18 cellular contexts compared by ENCODE assay signal in genomic region chr21:44425895-44426662, GRCh38. TPM values are rescaled to one million over a fixed set of nuclear protein-coding genes. Genes with fewer than 3 reads are reported as not detected.
DNase-seq lines count a peak whose midpoint lies in the region; ATAC-seq and TF ChIP-seq lines count a peak whose summit lies in the region.
"Had no signal": no experiment of that assay in that cellular context is flagged by ENCODE, and none has a peak within 500 bp of the region (broad histone marks: within the 10 kb centered on the region; RNA-seq: fewer than 3 reads in every experiment).

No MANE protein-coding gene starts in this region.

- ATAC-seq in PC-3: 0 out of 2 replicates have a peak, but pooled peaks have one; percentile 3
- no peak for ATAC-seq in activated T-helper 17 cell treated with anti-CD3 and anti-CD28 coated beads, Interleukin-2, amount 50 U/mL, for 72 hours (replicated peaks)
- ATAC-seq: activated CD8-positive, alpha-beta T cell treated with anti-CD3 and anti-CD28 coated beads for 36 hours; CD8-positive, alpha-beta T cell; T-cell had no signal

- peak overlapping the region; percentile 88 for H3K4me2 ChIP-seq in PC-3 (ENCODE audit: low read length)

- H3K27me3 ChIP-seq in PC-3 (ENCODE audit: low read length) (no peaks in the 10 kb centered on the region), spleen (replicated peaks in 1 of 7) (peaks cover 0 to 10% (median 0%) of the 10 kb centered on the region in 7 donors)
- H3K27me3 ChIP-seq: adrenal gland had no signal

- peak overlapping the region; percentile 88 for H3K9ac ChIP-seq in PC-3 (ENCODE audit: low read length)

- TF ChIP-seq CTCF in PC-3 (conservative IDR thresholded peaks at IDR 0.05; ENCODE audit: low read depth, low read length) (no peak), spleen (IDR thresholded peaks at IDR 0.05 in 8 of 11, conservative IDR thresholded peaks at IDR 0.05 in 3 of 11) (no peak)

- H3K79me2 ChIP-seq in PC-3 (ENCODE audit: low read length): peaks cover 29% of the 10 kb centered on the region

- intact Hi-C loops in PC-3 (cut with micrococcal nuclease): loop anchor here (5.0 kb wide), 1 partner anchor 89 kb away; the partner anchor contains the start of gene CFAP410
- intact Hi-C loops in spleen (cut with DNase I; ENCODE audit: low total_unique reads): no loop called here

- no peaks in the 10 kb centered on the region for H3K9me2 ChIP-seq in PC-3 (replicated peaks; ENCODE audit: low read length)

- H3K4me3 Mint-ChIP-seq in activated T-helper 17 cell treated with anti-CD3 and anti-CD28 coated beads, Interleukin-2, amount 50 U/mL, for 72 hours: no peak overlapping the region
- H3K4me3 Mint-ChIP-seq: activated CD8-positive, alpha-beta T cell treated with anti-CD3 and anti-CD28 coated beads for 36 hours; CD8-positive, alpha-beta T cell; IgD-negative memory B cell; T-cell had no signal

- no peaks in the 10 kb centered on the region for H4K20me1 ChIP-seq in PC-3 (ENCODE audit: low read length)

- H3K9me3 ChIP-seq in PC-3 (ENCODE audit: low read length) (peaks cover 6% of the 10 kb centered on the region; the same call in 1 of the 2 replicates), spleen (peaks cover 2 to 30% (median 21%) of the 10 kb centered on the region in 8 donors)
- H3K9me3 ChIP-seq: adrenal gland had no signal

- peaks cover 11% of the 10 kb centered on the region for H3K36me3 Mint-ChIP-seq in activated T-helper 17 cell treated with anti-CD3 and anti-CD28 coated beads, Interleukin-2, amount 50 U/mL, for 72 hours (ENCODE audit: low read depth)
- H3K36me3 Mint-ChIP-seq: CD8-positive, alpha-beta T cell had no signal

- peak overlapping the region; percentile 83; the same call in 1 of the 2 replicates for H2AFZ ChIP-seq in PC-3 (ENCODE audit: low read length)

- H3K4me1 Mint-ChIP-seq in activated T-helper 17 cell treated with anti-CD3 and anti-CD28 coated beads, Interleukin-2, amount 50 U/mL, for 72 hours: peaks cover 4% of the 10 kb centered on the region
- H3K4me1 Mint-ChIP-seq: T-cell had no signal

- H3F3A ChIP-seq in PC-3 (ENCODE audit: low read length, unreplicated experiment): peaks cover 4% of the 10 kb centered on the region

- 82 to 91% (median 88%) methylated on average over 4 to 13 of the region's 13 CpGs for WGBS in spleen, 5 donors

- H3K36me3 ChIP-seq in PC-3 (ENCODE audit: low read depth, low read length) (peaks cover 7% of the 10 kb centered on the region; the same call in 1 of the 2 replicates), spleen (peaks cover 0 to 63% (median 6%) of the 10 kb centered on the region in 6 donors)
- H3K36me3 ChIP-seq: adrenal gland had no signal

- no peaks in the 10 kb centered on the region for H3K27me3 Mint-ChIP-seq in activated T-helper 17 cell treated with anti-CD3 and anti-CD28 coated beads, Interleukin-2, amount 50 U/mL, for 72 hours
- H3K27me3 Mint-ChIP-seq: activated CD8-positive, alpha-beta T cell treated with anti-CD3 and anti-CD28 coated beads for 36 hours; IgD-negative memory B cell; T-cell had no signal

- no peak for TF ChIP-seq POLR2A in spleen (IDR thresholded peaks at IDR 0.05)

- peak; percentile 8 for DNase-seq in activated T-cell treated with anti-CD3 and anti-CD28 coated beads, Interleukin-2, amount 50 U/mL, for 1 hour
- no peak for DNase-seq in activated T-cell treated with anti-CD3 and anti-CD28 coated beads for 4 hours
- DNase-seq in PC-3: no peak
- DNase-seq in iPS-NIHi11 (ENCODE audit: low spot score): peak; percentile 4
- DNase-seq in spleen: peak; percentile 41
- no peak for DNase-seq in stimulated activated naive CD4-positive, alpha-beta T cell treated with Interleukin-2 at 50 U/mL for 16 hours (lab: John Stamatoyannopoulos, UW)
- no peak for DNase-seq in DMS53 (lab: John Stamatoyannopoulos, UW)
- DNase-seq: activated CD8-positive, alpha-beta T cell treated with anti-CD3 and anti-CD28 coated beads for 36 hours; caudate nucleus; MV-4-11; NCI-H2029 treated with DMSO at 0.1 percent for 48 hours had no signal

- H3K27ac ChIP-seq in PC-3 (ENCODE audit: low read length): peak overlapping the region; percentile 67
- H3K27ac ChIP-seq in spleen: peak overlapping the region in 7 of 8 donors; percentile 51 to 79 (median 70)
- H3K27ac ChIP-seq: adrenal gland, HL-60 had no signal

- BruUV-seq in PC-3 (replicated peaks; lab: Mats Ljungman, UMichigan): TSS peak; percentile 62

- H3K27ac Mint-ChIP-seq in activated T-helper 17 cell treated with anti-CD3 and anti-CD28 coated beads, Interleukin-2, amount 50 U/mL, for 72 hours: no peak overlapping the region
- H3K27ac Mint-ChIP-seq: activated CD8-positive, alpha-beta T cell treated with anti-CD3 and anti-CD28 coated beads for 36 hours; CD8-positive, alpha-beta T cell; IgD-negative memory B cell; T-cell had no signal

- peaks cover 4% of the 10 kb centered on the region; the same call in 1 of the 2 replicates for H3K4me1 ChIP-seq in PC-3 (ENCODE audit: insufficient read depth, low read length)
- H3K4me1 ChIP-seq in spleen: peaks cover 0 to 24% (median 8%) of the 10 kb centered on the region in 6 donors
- H3K4me1 ChIP-seq: adrenal gland had no signal

- H3K4me3 ChIP-seq in PC-3 (ENCODE audit: low read length) (peak overlapping the region; percentile 75), spleen (peak overlapping the region in 2 of 8 donors; percentile 33 to 44)
- H3K4me3 ChIP-seq: adrenal gland, lung had no signal

- H3K9me3 Mint-ChIP-seq in activated T-helper 17 cell treated with anti-CD3 and anti-CD28 coated beads, Interleukin-2, amount 50 U/mL, for 72 hours: no peaks in the 10 kb centered on the region

- CTCF ChIA-PET in PC-3 (lab: Charles Lee): no interaction called here

- POLR2A ChIA-PET in PC-3 (lab: Charles Lee; ENCODE audit: unreplicated experiment): interaction anchor here (0.7 to 0.9 kb wide), 2 partner anchors 31 to 88 kb away, joined by 3 to 4 read pairs; no protein-coding TSS in a partner anchor

RNA-seq across cellular contexts. Expression of gene LRRC3, which starts 29.2 kb away (rescaled TPM):
- total RNA-seq in PC-3 (2014; rRNA removed) (3.1 and 4.1 TPM in 2 replicates), spleen (1 to 10 TPM; 1.3 to 4.9 (median 3.4) TPM)
- under 1 TPM; 0.24 to 0.86 (median 0.26) TPM for polyA plus RNA-seq in spleen
- total RNA-seq in activated T-helper 17 cell treated with anti-CD3 and anti-CD28 coated beads, Interleukin-2, amount 50 U/mL, for 72 hours: 1 to 10 TPM; 3.5 TPM

Comparison
In these comparisons a context has a peak if more than half of its experiments do, and no peak if none do; other contexts are left out.
1. DNase-seq: peak in activated T-cell treated with anti-CD3 and anti-CD28 coated beads, Interleukin-2, amount 50 U/mL, for 1 hour (single experiment), iPS-NIHi11 (single experiment) and spleen (single experiment); none in activated T-cell treated with anti-CD3 and anti-CD28 coated beads for 4 hours (single experiment), PC-3 (single experiment), stimulated activated naive CD4-positive, alpha-beta T cell treated with Interleukin-2 at 50 U/mL for 16 hours (single experiment) and DMS53 (single experiment).